In genomic region chr5:165630211-165630866, GRCh38 we compare ENCODE assay signal across 7 cellular contexts.
DNase-seq lines count a peak whose midpoint lies in the region; ATAC-seq and TF ChIP-seq lines count a peak whose summit lies in the region.

No MANE protein-coding gene starts in this region.

- no peaks in the 10 kb centered on the region for H3K27me3 ChIP-seq in PC-9 (ENCODE audit: insufficient read depth, low read depth)
- H3K27me3 ChIP-seq in lower lobe of right lung (ENCODE audit: low read depth): no peaks in the 10 kb centered on the region
- no peaks in the 10 kb centered on the region for H3K27me3 ChIP-seq in aorta (ENCODE audit: control insufficient read depth in 1 of 2, insufficient read depth in 2 of 2, low read length in 1 of 2)

- POLR2A ChIA-PET in PC-9 (lab: Charles Lee; ENCODE audit: unreplicated experiment): no interaction called here

- no peaks in the 10 kb centered on the region for H3K9me2 ChIP-seq in PC-9 (ENCODE audit: insufficient read depth)

- H2AFZ ChIP-seq in PC-9: no peak overlapping the region

- H3F3A ChIP-seq in PC-9 (ENCODE audit: insufficient read depth, low read depth): no peaks in the 10 kb centered on the region

- no peaks in the 10 kb centered on the region for H3K79me2 ChIP-seq in PC-9 (ENCODE audit: low read depth)

- H3K9me3 ChIP-seq in PC-9 (ENCODE audit: insufficient read depth, low read depth) (no peaks in the 10 kb centered on the region), lower lobe of right lung (no peaks in the 10 kb centered on the region), aorta (ENCODE audit: control insufficient read depth, low read length) (peaks cover 1% of the 10 kb centered on the region)

- WGBS in aorta, 2 donors: 13 to 14% methylated on average over 9 of the region's 9 CpGs

- H3K4me3 ChIP-seq in PC-9 (no peak overlapping the region), coronary artery (no peak overlapping the region), lower lobe of right lung (no peak overlapping the region), aorta (ENCODE audit: low read length in 2 of 2) (no peak overlapping the region)

- no TSS peak for BruUV-seq in PC-9 (replicated peaks; lab: Mats Ljungman, UMichigan)

- TF ChIP-seq CTCF in PC-9 (conservative IDR thresholded peaks at IDR 0.05) (peak; percentile 88), coronary artery (IDR thresholded peaks at IDR 0.05) (peak; percentile 34), lower lobe of right lung (IDR thresholded peaks at IDR 0.05) (peak; percentile 76)

- H3K36me3 ChIP-seq in PC-9 (ENCODE audit: low read depth) (no peaks in the 10 kb centered on the region), lower lobe of right lung (no peaks in the 10 kb centered on the region), aorta (ENCODE audit: control insufficient read depth in 1 of 2, insufficient read depth in 2 of 2, low read length in 1 of 2) (no peaks in the 10 kb centered on the region)

- intact Hi-C loops in PC-9 (cut with micrococcal nuclease; ENCODE audit: unreplicated experiment): loop anchor here (5.0 kb wide), 2 partner anchors 252 to 1937 kb away; no protein-coding TSS in a partner anchor
- intact Hi-C loops in lower lobe of right lung (cut with DNase I): no loop called here
- intact Hi-C loops in aorta (cut with DNase I): no loop called here

- peak; percentile 0 for DNase-seq in GM04504 (ENCODE audit: low read depth)
- DNase-seq in HT1080 (ENCODE audit: low read depth): peak; percentile 67
- peak in 1 of 2 experiments; percentile 31 for DNase-seq in PC-9
- DNase-seq in coronary artery (ENCODE audit: low spot score): no peak
- no peak for DNase-seq in lower lobe of right lung
- DNase-seq in aorta: no peak

- ATAC-seq in GM21515 (IDR thresholded peaks at IDR 0.05; ENCODE audit: unreplicated experiment) (peak; percentile 78), lower lobe of right lung (peak; percentile 67 to 74), aorta (ENCODE audit: low FRiP score) (peak; percentile 81)

- no peak overlapping the region for H3K4me2 ChIP-seq in PC-9

- H3K4me1 ChIP-seq in PC-9 (replicated peaks; ENCODE audit: insufficient read depth) (no peaks in the 10 kb centered on the region), lower lobe of right lung (no peaks in the 10 kb centered on the region), aorta (ENCODE audit: control insufficient read depth in 1 of 2, insufficient read depth in 2 of 2, low read length in 2 of 2) (no peaks in the 10 kb centered on the region)

- H4K20me1 ChIP-seq in PC-9 (ENCODE audit: insufficient read depth): no peaks in the 10 kb centered on the region

- CTCF ChIA-PET in PC-9 (lab: Charles Lee): interaction anchor here (0.7 kb wide), 1 partner anchor 1615 kb away, joined by 11 read pairs; no protein-coding TSS in a partner anchor

- H3K27ac ChIP-seq in PC-9 (no peak overlapping the region), coronary artery (no peak overlapping the region), lower lobe of right lung (no peak overlapping the region), aorta (ENCODE audit: low read depth in 1 of 2, low read length in 2 of 2) (no peak overlapping the region)

Comparison
In these comparisons a context has a peak if more than half of its experiments do, and no peak if none do; other contexts are left out.
1. DNase-seq: peak in GM04504 (single experiment) and HT1080 (single experiment); none in coronary artery (single experiment), lower lobe of right lung (single experiment) and aorta (0 of 2).
2. CTCF ChIP-seq: peak in every context shown above with its lines; median percentile 88 in PC-9; 76 in lower lobe of right lung; 34 in coronary artery.
3. Peak in every context shown above with its lines, with median percentiles within 50 percentile points of each other: ATAC-seq.